ENCODE assay signal across 1 cellular context in genomic region chr1:174999216-174999925, GRCh38.
TF ChIP-seq lines count a peak whose summit lies in the region.

No MANE protein-coding gene starts in this region.

TF ChIP-seq in HepG2, 621 proteins besides CTCF, POLR2A, EP300 and RAD21 (continued from another document):
- TF ChIP-seq STAT6 (CRISPR knock-in tag; IDR thresholded peaks at IDR 0.05; ENCODE audit: borderline replicate concordance), result no peak
- TF ChIP-seq ZNF253 (CRISPR knock-in tag; IDR thresholded peaks at IDR 0.05; ENCODE audit: borderline replicate concordance), result no peak
